1 cellular context compared by ENCODE assay signal in the genomic region with DNA sequence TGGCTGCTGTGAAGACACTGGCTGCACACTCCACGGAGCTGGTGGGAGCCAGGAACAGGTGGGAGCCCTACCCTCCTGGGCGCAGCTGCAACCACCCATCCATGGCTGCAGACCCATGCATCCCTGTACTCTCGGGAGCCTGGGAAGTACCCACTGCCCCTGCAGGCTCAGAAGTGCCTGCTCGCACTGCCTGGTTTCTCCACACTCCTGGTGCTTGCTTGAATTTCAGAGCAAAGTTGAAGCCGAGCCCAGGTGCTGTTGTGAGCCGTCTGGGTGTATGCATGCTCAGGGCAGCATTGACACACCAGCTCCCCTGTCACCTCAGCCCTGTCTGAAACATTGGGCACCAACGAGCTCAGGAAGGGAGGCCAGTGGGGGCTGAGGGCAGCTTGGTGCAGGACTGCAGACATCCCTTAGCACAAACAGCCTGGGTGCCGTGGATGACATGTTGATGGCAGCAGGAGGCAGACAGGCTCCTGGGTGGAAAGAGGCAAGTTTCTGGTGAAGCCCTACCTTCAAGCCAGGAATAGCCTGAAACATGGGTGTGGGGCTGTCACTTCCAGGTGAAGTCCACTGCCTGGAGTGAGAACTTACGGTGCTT.
TF ChIP-seq lines count a peak whose summit lies in the region.

No MANE protein-coding gene starts in this region.

TF ChIP-seq in HEK293, 187 proteins besides CTCF, POLR2A, EP300 and RAD21:
- no peak for TF ChIP-seq ZNF561 (tag by site-specific recombination; IDR thresholded peaks at IDR 0.05; ENCODE audit: borderline replicate concordance)
- TF ChIP-seq ZNF549 (tag by site-specific recombination; IDR thresholded peaks at IDR 0.05), result peak; percentile 72
- TF ChIP-seq, protein P1, sequence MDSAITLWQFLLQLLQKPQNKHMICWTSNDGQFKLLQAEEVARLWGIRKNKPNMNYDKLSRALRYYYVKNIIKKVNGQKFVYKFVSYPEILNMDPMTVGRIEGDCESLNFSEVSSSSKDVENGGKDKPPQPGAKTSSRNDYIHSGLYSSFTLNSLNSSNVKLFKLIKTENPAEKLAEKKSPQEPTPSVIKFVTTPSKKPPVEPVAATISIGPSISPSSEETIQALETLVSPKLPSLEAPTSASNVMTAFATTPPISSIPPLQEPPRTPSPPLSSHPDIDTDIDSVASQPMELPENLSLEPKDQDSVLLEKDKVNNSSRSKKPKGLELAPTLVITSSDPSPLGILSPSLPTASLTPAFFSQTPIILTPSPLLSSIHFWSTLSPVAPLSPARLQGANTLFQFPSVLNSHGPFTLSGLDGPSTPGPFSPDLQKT (IDR thresholded peaks at IDR 0.05; ENCODE audit: borderline replicate concordance, low read depth, low read length), result no peak
- TF ChIP-seq ZNF660 (tag by site-specific recombination; IDR thresholded peaks at IDR 0.05), result no peak
- TF ChIP-seq ZSCAN23 (tag by site-specific recombination; IDR thresholded peaks at IDR 0.05), result no peak
- TF ChIP-seq, protein P2, sequence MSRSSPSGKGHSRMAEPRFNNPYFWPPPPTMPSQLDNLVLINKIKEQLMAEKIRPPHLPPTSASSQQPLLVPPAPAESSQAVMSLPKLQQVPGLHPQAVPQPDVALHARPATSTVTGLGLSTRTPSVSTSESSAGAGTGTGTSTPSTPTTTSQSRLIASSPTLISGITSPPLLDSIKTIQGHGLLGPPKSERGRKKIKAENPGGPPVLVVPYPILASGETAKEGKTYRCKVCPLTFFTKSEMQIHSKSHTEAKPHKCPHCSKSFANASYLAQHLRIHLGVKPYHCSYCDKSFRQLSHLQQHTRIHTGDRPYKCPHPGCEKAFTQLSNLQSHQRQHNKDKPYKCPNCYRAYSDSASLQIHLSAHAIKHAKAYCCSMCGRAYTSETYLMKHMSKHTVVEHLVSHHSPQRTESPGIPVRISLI (tag by site-specific recombination; IDR thresholded peaks at IDR 0.05), result no peak
- no peak for TF ChIP-seq KLF7 (tag by site-specific recombination; IDR thresholded peaks at IDR 0.05; ENCODE audit: borderline replicate concordance)
- TF ChIP-seq TRIM28 (IDR thresholded peaks at IDR 0.05; ENCODE audit: borderline replicate concordance, low read length), result no peak
